1 cellular context compared by ENCODE assay signal in genomic region chr1:211516097-211516762, GRCh38.
TF ChIP-seq lines count a peak whose summit lies in the region.

No MANE protein-coding gene starts in this region.

TF ChIP-seq in HEK293, 187 proteins besides CTCF, POLR2A, EP300 and RAD21:
- 0 out of 2 replicates have a peak, but pooled peaks have one; percentile 17 for TF ChIP-seq BCL11A (tag by site-specific recombination; IDR thresholded peaks at IDR 0.05; ENCODE audit: low read depth)
- TF ChIP-seq BCL11B (tag by site-specific recombination; IDR thresholded peaks at IDR 0.05; ENCODE audit: low read depth) = peak; percentile 66
